In genomic region chr6:150527100-150527499, GRCh38 we compare ENCODE assay signal across 24 cellular contexts.
DNase-seq lines count a peak whose midpoint lies in the region; ATAC-seq and TF ChIP-seq lines count a peak whose summit lies in the region.
"Had no signal": no experiment of that assay in that cellular context is flagged by ENCODE, and none has a peak within 500 bp of the region (broad histone marks: within the 10 kb centered on the region; RNA-seq: fewer than 3 reads in every experiment).

No MANE protein-coding gene starts in this region.

- no peak overlapping the region for H3K27ac ChIP-seq in ascending aorta
- H3K27ac ChIP-seq: A549, left ventricle myocardium inferior, ovary, VCaP had no signal

- H3K36me3 ChIP-seq in ascending aorta, result no peaks in the 10 kb centered on the region
- H3K36me3 ChIP-seq: left ventricle myocardium inferior, ovary had no signal

- no peak for TF ChIP-seq CTCF in HFF-Myc (IDR thresholded peaks at IDR 0.05; ENCODE audit: low read depth, low read length, missing control alignments)
- no peak for TF ChIP-seq CTCF in chondrocyte (IDR thresholded peaks at IDR 0.05)
- TF ChIP-seq CTCF in omental fat pad (IDR thresholded peaks at IDR 0.05), result no peak
- TF ChIP-seq CTCF in ascending aorta (IDR thresholded peaks at IDR 0.05), result no peak

- H3K9me3 ChIP-seq in ascending aorta, result no peaks in the 10 kb centered on the region
- H3K9me3 ChIP-seq: A549, left ventricle myocardium inferior, ovary had no signal

- H3K4me3 Mint-ChIP-seq in chondrocyte (ENCODE audit: unreplicated experiment), result no peak overlapping the region
- H3K4me3 Mint-ChIP-seq: activated naive CD4-positive, alpha-beta T cell treated with anti-CD3 and anti-CD28 coated beads for 36 hours; CD4-positive, CD25-positive, alpha-beta regulatory T cell had no signal

- H3K27ac Mint-ChIP-seq in chondrocyte (ENCODE audit: unreplicated experiment), result peak overlapping the region; percentile 2
- H3K27ac Mint-ChIP-seq: activated naive CD4-positive, alpha-beta T cell treated with anti-CD3 and anti-CD28 coated beads for 36 hours; CD4-positive, CD25-positive, alpha-beta regulatory T cell had no signal

- DNase-seq in A172 (ENCODE audit: low spot score) (peak; percentile 18), HFF-Myc (ENCODE audit: extremely low read depth, low read depth) (peak; percentile 20), chondrocyte (ENCODE audit: low spot score) (no peak), omental fat pad (ENCODE audit: low spot score) (no peak), ascending aorta (ENCODE audit: low spot score in 2 of 2) (no peak), NOMO-1 (lab: John Stamatoyannopoulos, UW; ENCODE audit: unreplicated experiment in 2 of 2) (no peak), SK-N-DZ (ENCODE audit: low spot score) (no peak)
- DNase-seq in activated T-cell treated with anti-CD3 and anti-CD28 coated beads, Interleukin-2, amount 50 U/mL, for 48 hours, result no peak
- DNase-seq: activated CD4-positive, alpha-beta T cell treated with anti-CD3 and anti-CD28 coated beads, Interleukin-2, amount 50 U/mL, for 48 hours; activated naive CD4-positive, alpha-beta T cell treated with anti-CD3 and anti-CD28 coated beads for 36 hours; activated T-cell treated with anti-CD3 and anti-CD28 coated beads for 4 hours; CD4-positive, CD25-positive, alpha-beta regulatory T cell; cortex of kidney; GOT3; left ventricle myocardium inferior; NCI-H1092 treated with DMSO at 0.1 percent for 48 hours; NCI-H2081; ovary; Right ventricle myocardium superior; stimulated activated CD8-positive, alpha-beta memory T cell treated with anti-CD3 and anti-CD28 coated beads, Interleukin-4, amount 100 ng/mL, for 48 hours; T-helper 1 cell had no signal

- H3K27me3 Mint-ChIP-seq in chondrocyte (ENCODE audit: low read depth), result no peaks in the 10 kb centered on the region

- H3K4me3 ChIP-seq in HFF-Myc (replicated peaks; ENCODE audit: low read depth, low read length) (no peak overlapping the region), ascending aorta (no peak overlapping the region)
- H3K4me3 ChIP-seq: A549, K562, left ventricle myocardium inferior, ovary had no signal

- ATAC-seq in omental fat pad (ENCODE audit: low FRiP score), result peak; percentile 60
- ATAC-seq: A549, K562 had no signal

- H3K4me1 Mint-ChIP-seq in chondrocyte (ENCODE audit: low read depth), result peaks cover 20% of the 10 kb centered on the region
- H3K4me1 Mint-ChIP-seq: CD4-positive, CD25-positive, alpha-beta regulatory T cell had no signal

- intact Hi-C loops in ascending aorta (cut with DNase I), result no loop called here

- H3K4me1 ChIP-seq in ascending aorta, result peaks cover 0 to 6% of the 10 kb centered on the region in 2 donors
- H3K4me1 ChIP-seq: A549 had no signal

- H3K27me3 ChIP-seq in ascending aorta, result no peaks in the 10 kb centered on the region
- H3K27me3 ChIP-seq: ovary had no signal

- no peaks in the 10 kb centered on the region for H3K9me3 Mint-ChIP-seq in chondrocyte (ENCODE audit: low read depth)
- H3K9me3 Mint-ChIP-seq: activated naive CD4-positive, alpha-beta T cell treated with anti-CD3 and anti-CD28 coated beads for 36 hours had no signal

- H3K36me3 Mint-ChIP-seq in chondrocyte (ENCODE audit: low read depth), result no peaks in the 10 kb centered on the region
- H3K36me3 Mint-ChIP-seq: CD4-positive, CD25-positive, alpha-beta regulatory T cell had no signal

Comparison
In these comparisons a context has a peak if more than half of its experiments do, and no peak if none do; other contexts are left out.
1. DNase-seq: peak in A172 (single experiment) and HFF-Myc (single experiment); none in chondrocyte (single experiment), omental fat pad (single experiment), ascending aorta (0 of 2), activated T-cell treated with anti-CD3 and anti-CD28 coated beads, Interleukin-2, amount 50 U/mL, for 48 hours (0 of 2), NOMO-1 (0 of 2) and SK-N-DZ (single experiment).